ENCODE assay signal across 8 cellular contexts in genomic region chrX:54529559-54530357, GRCh38. TPM values are rescaled to one million over a fixed set of nuclear protein-coding genes. Genes with fewer than 3 reads are reported as not detected.
A peak's percentile ranks its signal among the peaks of the same experiment; 100 is the strongest.
DNase-seq lines count a peak whose midpoint lies in the region; ATAC-seq and TF ChIP-seq lines count a peak whose summit lies in the region.

TSS of gene GNL3L (plus strand) at chrX:54530219. CDS start at chrX:54532567, 2,348 bp downstream.

- peak within 1 kb of the TSS; percentile 83 to 96 (median 90) for H3K27ac ChIP-seq in BLaER1 treated with 17β-estradiol and CSF1 and Interleukin-3, amounts not matched to agents 10 nM and 100 nM
- peak within 1 kb of the TSS; percentile 85 for H3K27ac ChIP-seq in liver (ENCODE audit: low read depth in 1 of 2, low read length in 2 of 2)

- 4% methylated on average over 47 of the region's 50 CpGs for WGBS in liver

- H3K9ac ChIP-seq in BLaER1 treated with 17β-estradiol and CSF1 and Interleukin-3, amounts not matched to agents 10 nM and 100 nM: peak within 1 kb of the TSS; percentile 85 to 97 (median 88)
- H3K9ac ChIP-seq in liver (ENCODE audit: low read depth in 1 of 2, low read length in 2 of 2): peak within 1 kb of the TSS; percentile 68 to 72

- peak within 1 kb of the TSS; percentile 68 to 88 (median 80) for H3K4me2 ChIP-seq in BLaER1 treated with 17β-estradiol and CSF1 and Interleukin-3, amounts not matched to agents 10 nM and 100 nM

- peaks cover 5 to 21% (median 10%) of the 10 kb centered on the region in 11 experiments; a peak in 15 of 22 replicates for H3K9me3 ChIP-seq in BLaER1 treated with 17β-estradiol and CSF1 and Interleukin-3, amounts not matched to agents 10 nM and 100 nM (replicated peaks in 1 of 11)
- H3K9me3 ChIP-seq in liver (ENCODE audit: control insufficient read depth in 4 of 4, low read length in 3 of 4): peaks cover 0 to 4% (median 0%) of the 10 kb centered on the region in 4 donors

- no peak for TF ChIP-seq CTCF in liver (IDR thresholded peaks at IDR 0.05; ENCODE audit: low read depth, low read length, missing input control)

- peaks cover 0 to 36% (median 20%) of the 10 kb centered on the region in 11 experiments; a peak in 14 of 22 replicates for H3K36me3 ChIP-seq in BLaER1 treated with 17β-estradiol and CSF1 and Interleukin-3, amounts not matched to agents 10 nM and 100 nM
- H3K36me3 ChIP-seq in liver (ENCODE audit: control insufficient read depth in 4 of 4, insufficient read depth in 3 of 4, low read depth in 1 of 4, low read length in 3 of 4): peaks cover 0 to 6% (median under 1%) of the 10 kb centered on the region in 4 donors

- peaks cover 16 to 23% (median 19%) of the 10 kb centered on the region in 10 experiments for H3K4me1 ChIP-seq in BLaER1 treated with 17β-estradiol and CSF1 and Interleukin-3, amounts not matched to agents 10 nM and 100 nM
- H3K4me1 ChIP-seq in liver (ENCODE audit: control insufficient read depth in 4 of 4, insufficient read depth in 4 of 4, low read length in 3 of 4): peaks cover 5 to 10% (median 8%) of the 10 kb centered on the region in 4 donors

- DNase-seq in NCI-H748 treated with DMSO at 0.1 percent for 48 hours (lab: John Stamatoyannopoulos, UW) (peak; percentile 66), dermis blood vessel endothelial cell (peak; percentile 87)
- DNase-seq in activated CD4-positive, alpha-beta T cell treated with anti-CD3 and anti-CD28 coated beads, Interleukin-2, amount 50 U/mL, for 24 hours (ENCODE audit: low read depth in 1 of 2, low spot score in 1 of 2): peak; percentile 52 to 72
- DNase-seq in stimulated activated CD4-positive, alpha-beta T cell treated with anti-CD3 and anti-CD28 coated beads, Interleukin-4, amount 100 ng/mL, for 1 hour: peak; percentile 79

- TF ChIP-seq RAD21 in liver (IDR thresholded peaks at IDR 0.05): peak in 1 of 2 donors; percentile 21

- peaks cover 24 to 78% (median 49%) of the 10 kb centered on the region in 11 experiments for H3K27me3 ChIP-seq in BLaER1 treated with 17β-estradiol and CSF1 and Interleukin-3, amounts not matched to agents 10 nM and 100 nM
- H3K27me3 ChIP-seq in liver (ENCODE audit: control insufficient read depth in 4 of 4, insufficient read depth in 4 of 4, low read length in 3 of 4): no peaks in the 10 kb centered on the region

- peak; percentile 91 for ATAC-seq in GM19395 (IDR thresholded peaks at IDR 0.05; ENCODE audit: unreplicated experiment)
- ATAC-seq in HG03565 (IDR thresholded peaks at IDR 0.05; ENCODE audit: unreplicated experiment): peak; percentile 79

- H3K4me3 ChIP-seq in BLaER1 treated with 17β-estradiol and CSF1 and Interleukin-3, amounts not matched to agents 10 nM and 100 nM: peak within 1 kb of the TSS; percentile 71 to 84 (median 78)
- H3K4me3 ChIP-seq in liver (ENCODE audit: low read depth in 1 of 3, low read length in 3 of 3): peak within 1 kb of the TSS; percentile 79 to 88 (median 84)

- peaks cover 0 to 10% (median 9%) of the 10 kb centered on the region in 11 experiments; a peak in 14 of 22 replicates for H4K20me1 ChIP-seq in BLaER1 treated with 17β-estradiol and CSF1 and Interleukin-3, amounts not matched to agents 10 nM and 100 nM

TF ChIP-seq in liver, 16 proteins besides CTCF, POLR2A, EP300 and RAD21:
- peak; percentile 60 to 81 for TF ChIP-seq GABPA (IDR thresholded peaks at IDR 0.05 in 1 of 2, conservative IDR thresholded peaks at IDR 0.05 in 1 of 2)
- TF ChIP-seq YY1 (IDR thresholded peaks at IDR 0.05): peak; percentile 99
- no peak for TF ChIP-seq EGR1 (IDR thresholded peaks at IDR 0.05; ENCODE audit: low read depth in 2 of 2)
- TF ChIP-seq, protein P1, sequence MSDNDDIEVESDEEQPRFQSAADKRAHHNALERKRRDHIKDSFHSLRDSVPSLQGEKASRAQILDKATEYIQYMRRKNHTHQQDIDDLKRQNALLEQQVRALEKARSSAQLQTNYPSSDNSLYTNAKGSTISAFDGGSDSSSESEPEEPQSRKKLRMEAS (IDR thresholded peaks at IDR 0.05): peak; percentile 42
- TF ChIP-seq ZBTB33 (IDR thresholded peaks at IDR 0.05): peak; percentile 96
- peak; percentile 37 for TF ChIP-seq SP1 (IDR thresholded peaks at IDR 0.05)
- peak in 1 of 2 donors; percentile 8 for TF ChIP-seq RXRA (IDR thresholded peaks at IDR 0.05)
- no peak for TF ChIP-seq NR2F2 (IDR thresholded peaks at IDR 0.05)
- TF ChIP-seq, protein P2, sequence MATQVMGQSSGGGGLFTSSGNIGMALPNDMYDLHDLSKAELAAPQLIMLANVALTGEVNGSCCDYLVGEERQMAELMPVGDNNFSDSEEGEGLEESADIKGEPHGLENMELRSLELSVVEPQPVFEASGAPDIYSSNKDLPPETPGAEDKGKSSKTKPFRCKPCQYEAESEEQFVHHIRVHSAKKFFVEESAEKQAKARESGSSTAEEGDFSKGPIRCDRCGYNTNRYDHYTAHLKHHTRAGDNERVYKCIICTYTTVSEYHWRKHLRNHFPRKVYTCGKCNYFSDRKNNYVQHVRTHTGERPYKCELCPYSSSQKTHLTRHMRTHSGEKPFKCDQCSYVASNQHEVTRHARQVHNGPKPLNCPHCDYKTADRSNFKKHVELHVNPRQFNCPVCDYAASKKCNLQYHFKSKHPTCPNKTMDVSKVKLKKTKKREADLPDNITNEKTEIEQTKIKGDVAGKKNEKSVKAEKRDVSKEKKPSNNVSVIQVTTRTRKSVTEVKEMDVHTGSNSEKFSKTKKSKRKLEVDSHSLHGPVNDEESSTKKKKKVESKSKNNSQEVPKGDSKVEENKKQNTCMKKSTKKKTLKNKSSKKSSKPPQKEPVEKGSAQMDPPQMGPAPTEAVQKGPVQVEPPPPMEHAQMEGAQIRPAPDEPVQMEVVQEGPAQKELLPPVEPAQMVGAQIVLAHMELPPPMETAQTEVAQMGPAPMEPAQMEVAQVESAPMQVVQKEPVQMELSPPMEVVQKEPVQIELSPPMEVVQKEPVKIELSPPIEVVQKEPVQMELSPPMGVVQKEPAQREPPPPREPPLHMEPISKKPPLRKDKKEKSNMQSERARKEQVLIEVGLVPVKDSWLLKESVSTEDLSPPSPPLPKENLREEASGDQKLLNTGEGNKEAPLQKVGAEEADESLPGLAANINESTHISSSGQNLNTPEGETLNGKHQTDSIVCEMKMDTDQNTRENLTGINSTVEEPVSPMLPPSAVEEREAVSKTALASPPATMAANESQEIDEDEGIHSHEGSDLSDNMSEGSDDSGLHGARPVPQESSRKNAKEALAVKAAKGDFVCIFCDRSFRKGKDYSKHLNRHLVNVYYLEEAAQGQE (IDR thresholded peaks at IDR 0.05): peak; percentile 21
- TF ChIP-seq FOXA1 (IDR thresholded peaks at IDR 0.05): no peak
- TF ChIP-seq FOXA2 (IDR thresholded peaks at IDR 0.05): no peak

RNA-seq across cellular contexts. Expression of gene GNL3L, which starts in this region (rescaled TPM):
- total RNA-seq in dermis blood vessel endothelial cell (35.4 and 65.5 TPM in 2 replicates), liver (10 to 100 TPM; 18.1 to 22.1 TPM)
- 1 to 10 TPM; 3.8 to 4.7 TPM for polyA plus RNA-seq in liver

Comparison
In these comparisons a context has a peak if more than half of its experiments do, and no peak if none do; other contexts are left out.
1. Peak in every context shown above with its lines: DNase-seq, ATAC-seq, H3K4me3 ChIP-seq and H3K27ac ChIP-seq.